In the genomic region with DNA sequence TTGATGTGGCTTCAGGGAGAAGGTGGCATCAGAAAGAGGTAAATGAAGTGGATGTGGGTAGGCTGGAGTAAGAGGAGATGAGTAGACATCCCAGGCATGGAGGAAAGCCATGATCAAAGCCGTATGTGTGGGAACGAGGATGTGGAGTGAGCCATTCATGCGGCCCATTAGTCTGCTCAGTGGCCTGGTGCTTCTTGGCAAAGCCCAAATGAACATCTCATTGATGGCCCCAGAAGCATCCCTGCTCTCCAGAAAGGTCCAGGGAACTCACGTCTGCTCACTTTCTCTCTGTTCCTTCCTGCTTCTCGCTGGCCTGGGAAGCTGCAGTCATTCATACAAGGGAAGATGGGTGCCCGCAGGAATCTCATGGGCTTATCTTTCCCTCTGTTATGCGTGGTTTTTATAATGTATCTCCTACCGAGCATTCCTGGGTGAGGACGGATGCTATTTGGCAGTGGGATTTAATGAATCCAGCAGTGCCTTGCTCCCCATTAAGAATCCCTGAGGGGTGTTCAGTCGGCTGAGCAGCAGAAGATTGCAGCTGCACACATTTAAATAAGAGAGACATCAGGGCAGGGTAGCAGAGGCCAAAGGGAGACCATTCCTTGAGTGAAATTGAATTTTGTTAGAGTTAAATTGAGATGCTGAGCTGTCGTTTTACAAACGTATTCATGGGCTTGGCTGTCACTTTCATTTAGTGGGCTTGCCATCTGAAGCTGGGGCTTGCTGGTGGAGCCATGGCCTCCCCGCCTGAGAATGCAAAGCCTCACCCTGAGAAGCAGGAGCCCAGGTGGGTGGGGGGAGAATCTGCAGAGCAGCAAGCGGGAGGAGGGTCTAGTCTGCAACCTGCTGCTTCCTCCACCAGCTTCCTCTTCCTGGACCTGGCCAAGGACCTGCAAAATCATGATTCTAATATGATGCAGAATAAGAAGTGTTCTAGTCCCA, we compare ENCODE assay signal across 14 cellular contexts.
DNase-seq lines count a peak whose midpoint lies in the region; ATAC-seq and TF ChIP-seq lines count a peak whose summit lies in the region.
"Had no signal": no experiment of that assay in that cellular context is flagged by ENCODE, and none has a peak within 500 bp of the region (broad histone marks: within the 10 kb centered on the region; RNA-seq: fewer than 3 reads in every experiment).

No MANE protein-coding gene starts in this region.

- no peaks in the 10 kb centered on the region for H3K27me3 ChIP-seq in HUES48 (ENCODE audit: control insufficient read depth, insufficient read depth, low read length)
- H3K27me3 ChIP-seq: BE2C had no signal

- CTCF ChIA-PET in WTC11 (lab: Charles Lee): interaction anchor here (1.0 kb wide), 1 partner anchor 64 kb away, joined by 5 read pairs; the partner anchor contains the start of gene LYPD1

- H3K4me3 ChIP-seq in HUES48 (ENCODE audit: low read depth, low read length): no peak overlapping the region
- H3K4me3 ChIP-seq: GM12878 had no signal

- ATAC-seq in WTC11: peak; percentile 70
- no peak for ATAC-seq in natural killer cell treated with Interleukin-12 subunit alpha and Interleukin-12 subunit beta and Interleukin-15 and Interleukin-18, amount 100 ng/mL, for 72 hours
- ATAC-seq in GM18909 (IDR thresholded peaks at IDR 0.05; ENCODE audit: poor library complexity, unreplicated experiment): no peak
- ATAC-seq: GM12878 had no signal

- H3K36me3 ChIP-seq in HUES48 (ENCODE audit: control insufficient read depth, insufficient read depth, low read length): no peaks in the 10 kb centered on the region
- H3K36me3 ChIP-seq: BE2C had no signal

- no peaks in the 10 kb centered on the region for H3K36me3 Mint-ChIP-seq in WTC11
- H3K36me3 Mint-ChIP-seq in natural killer cell treated with Interleukin-12 subunit alpha and Interleukin-12 subunit beta and Interleukin-15 and Interleukin-18, amount 100 ng/mL, for 72 hours: no peaks in the 10 kb centered on the region
- H3K36me3 Mint-ChIP-seq: CD4-positive, alpha-beta memory T cell; IgD-negative memory B cell had no signal

- POLR2A ChIA-PET in WTC11 (lab: Charles Lee): no interaction called here

- H3K4me1 ChIP-seq in HUES48 (ENCODE audit: control insufficient read depth, insufficient read depth, low read length): peaks cover 11% of the 10 kb centered on the region
- H3K4me1 ChIP-seq: BE2C had no signal

- no peaks in the 10 kb centered on the region for H3K27me3 Mint-ChIP-seq in WTC11 (ENCODE audit: low read depth)
- H3K27me3 Mint-ChIP-seq in natural killer cell treated with Interleukin-12 subunit alpha and Interleukin-12 subunit beta and Interleukin-15 and Interleukin-18, amount 100 ng/mL, for 72 hours: no peaks in the 10 kb centered on the region
- H3K27me3 Mint-ChIP-seq: CD4-positive, alpha-beta memory T cell; IgD-negative memory B cell had no signal

- no peak overlapping the region for H3K27ac Mint-ChIP-seq in WTC11
- no peak overlapping the region for H3K27ac Mint-ChIP-seq in natural killer cell treated with Interleukin-12 subunit alpha and Interleukin-12 subunit beta and Interleukin-15 and Interleukin-18, amount 100 ng/mL, for 72 hours
- H3K27ac Mint-ChIP-seq: CD4-positive, alpha-beta memory T cell had no signal

- TF ChIP-seq CTCF in WTC11 (IDR thresholded peaks at IDR 0.05): no peak
- TF ChIP-seq CTCF in GM20000 (IDR thresholded peaks at IDR 0.05; ENCODE audit: extremely low read depth, missing control alignments): no peak

- H3K9me3 Mint-ChIP-seq in WTC11: no peaks in the 10 kb centered on the region; the same call in 1 of the 2 replicates
- peaks cover 5% of the 10 kb centered on the region for H3K9me3 Mint-ChIP-seq in natural killer cell treated with Interleukin-12 subunit alpha and Interleukin-12 subunit beta and Interleukin-15 and Interleukin-18, amount 100 ng/mL, for 72 hours

- H3K9me3 ChIP-seq in HUES48 (ENCODE audit: control insufficient read depth, insufficient read depth, low read length): no peaks in the 10 kb centered on the region
- H3K9me3 ChIP-seq: BE2C had no signal

- peaks cover 23% of the 10 kb centered on the region for H3K4me1 Mint-ChIP-seq in WTC11
- H3K4me1 Mint-ChIP-seq in natural killer cell treated with Interleukin-12 subunit alpha and Interleukin-12 subunit beta and Interleukin-15 and Interleukin-18, amount 100 ng/mL, for 72 hours (ENCODE audit: low read depth in 2 of 2): no peaks in the 10 kb centered on the region
- H3K4me1 Mint-ChIP-seq: CD4-positive, alpha-beta memory T cell; IgD-negative memory B cell had no signal

- intact Hi-C loops in posterior vena cava (cut with DNase I): no loop called here

- H3K9ac ChIP-seq in HUES48 (ENCODE audit: low read depth, low read length): no peak overlapping the region

- H3K4me3 Mint-ChIP-seq in WTC11: no peak overlapping the region
- no peak overlapping the region for H3K4me3 Mint-ChIP-seq in natural killer cell treated with Interleukin-12 subunit alpha and Interleukin-12 subunit beta and Interleukin-15 and Interleukin-18, amount 100 ng/mL, for 72 hours
- H3K4me3 Mint-ChIP-seq: CD4-positive, alpha-beta memory T cell; IgD-negative memory B cell had no signal

- DNase-seq in WTC11 (ENCODE audit: low spot score) (no peak), islet precursor cell (peak; percentile 29), posterior vena cava (ENCODE audit: low spot score) (peak; percentile 40), GM20000 (ENCODE audit: low spot score) (no peak), NCI-H1092 (lab: John Stamatoyannopoulos, UW) (no peak)
- DNase-seq in natural killer cell treated with Interleukin-12 subunit alpha and Interleukin-12 subunit beta and Interleukin-15 and Interleukin-18, amount 100 ng/mL, for 72 hours (ENCODE audit: low spot score): no peak
- DNase-seq: BE2C; CD4-positive, alpha-beta memory T cell; DMS79 had no signal

- peak overlapping the region; percentile 18 for H3K27ac ChIP-seq in HUES48 (ENCODE audit: low read depth, low read length)
- H3K27ac ChIP-seq: C4-2B had no signal

TF ChIP-seq in WTC11, 78 proteins besides CTCF, POLR2A, EP300 and RAD21 (continues in another document):
- TF ChIP-seq TEAD4 (CRISPR knock-in tag; IDR thresholded peaks at IDR 0.05): no peak
- TF ChIP-seq, protein P1, sequence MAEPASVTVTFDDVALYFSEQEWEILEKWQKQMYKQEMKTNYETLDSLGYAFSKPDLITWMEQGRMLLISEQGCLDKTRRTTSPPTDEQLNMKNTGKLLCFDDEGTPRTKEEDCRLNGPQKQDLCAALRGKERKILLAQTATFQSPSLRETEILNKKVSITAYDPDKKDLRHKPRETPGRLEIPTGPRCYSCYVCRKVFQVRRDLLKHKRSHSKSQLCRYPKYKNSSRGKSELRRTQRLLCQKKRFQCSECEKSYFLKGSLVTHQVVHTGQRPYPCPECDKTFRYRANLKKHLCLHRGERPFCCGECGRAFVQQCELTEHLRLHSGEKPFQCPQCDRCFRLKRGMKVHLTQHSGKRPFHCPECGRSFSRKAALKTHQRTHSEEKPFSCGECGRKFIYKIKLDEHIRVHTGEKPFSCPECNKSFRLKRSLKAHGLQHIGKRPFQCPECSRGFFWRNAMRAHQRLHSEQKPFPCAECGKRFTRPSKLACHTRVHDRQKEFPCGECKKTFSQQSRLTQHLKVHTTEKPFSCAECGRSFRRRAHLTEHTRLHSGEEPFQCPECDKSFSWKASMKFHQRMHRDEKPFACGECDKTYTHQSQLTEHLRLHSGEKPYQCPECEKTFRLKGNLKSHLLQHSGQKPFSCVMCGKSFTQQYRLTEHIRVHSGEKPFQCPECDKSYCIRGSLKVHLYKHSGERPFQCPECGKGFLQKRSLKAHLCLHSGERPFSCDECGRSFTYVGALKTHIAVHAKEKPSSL (CRISPR knock-in tag; conservative IDR thresholded peaks at IDR 0.05): no peak
- no peak for TF ChIP-seq NFE2L1 (CRISPR knock-in tag; IDR thresholded peaks at IDR 0.05)
- TF ChIP-seq MAX (CRISPR knock-in tag; IDR thresholded peaks at IDR 0.05): no peak
- TF ChIP-seq SMAD3 (CRISPR knock-in tag; IDR thresholded peaks at IDR 0.05; ENCODE audit: borderline replicate concordance): no peak
- no peak for TF ChIP-seq ZNF671 (CRISPR knock-in tag; IDR thresholded peaks at IDR 0.05)
- TF ChIP-seq ZBTB43 (CRISPR knock-in tag; IDR thresholded peaks at IDR 0.05): no peak
- TF ChIP-seq FOXP1 (CRISPR knock-in tag; IDR thresholded peaks at IDR 0.05; ENCODE audit: borderline replicate concordance): no peak
- TF ChIP-seq FOXJ3 (CRISPR knock-in tag; IDR thresholded peaks at IDR 0.05; ENCODE audit: borderline replicate concordance): no peak
- no peak for TF ChIP-seq RELA (CRISPR knock-in tag; IDR thresholded peaks at IDR 0.05; ENCODE audit: borderline replicate concordance)
- TF ChIP-seq JUN (CRISPR knock-in tag; IDR thresholded peaks at IDR 0.05): no peak
- TF ChIP-seq, protein P2, sequence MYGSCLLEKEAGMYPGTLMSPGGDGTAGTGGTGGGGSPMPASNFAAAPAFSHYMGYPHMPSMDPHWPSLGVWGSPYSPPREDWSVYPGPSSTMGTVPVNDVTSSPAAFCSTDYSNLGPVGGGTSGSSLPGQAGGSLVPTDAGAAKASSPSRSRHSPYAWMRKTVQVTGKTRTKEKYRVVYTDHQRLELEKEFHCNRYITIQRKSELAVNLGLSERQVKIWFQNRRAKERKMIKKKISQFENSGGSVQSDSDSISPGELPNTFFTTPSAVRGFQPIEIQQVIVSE (CRISPR knock-in tag; IDR thresholded peaks at IDR 0.05; ENCODE audit: borderline replicate concordance): no peak

Comparison
In these comparisons a context has a peak if more than half of its experiments do, and no peak if none do; other contexts are left out.
1. DNase-seq: peak in islet precursor cell (single experiment) and posterior vena cava (single experiment); none in WTC11 (single experiment), GM20000 (single experiment), natural killer cell treated with Interleukin-12 subunit alpha and Interleukin-12 subunit beta and Interleukin-15 and Interleukin-18, amount 100 ng/mL, for 72 hours (single experiment) and NCI-H1092 (single experiment).